19 cellular contexts compared by ENCODE assay signal in the genomic region with DNA sequence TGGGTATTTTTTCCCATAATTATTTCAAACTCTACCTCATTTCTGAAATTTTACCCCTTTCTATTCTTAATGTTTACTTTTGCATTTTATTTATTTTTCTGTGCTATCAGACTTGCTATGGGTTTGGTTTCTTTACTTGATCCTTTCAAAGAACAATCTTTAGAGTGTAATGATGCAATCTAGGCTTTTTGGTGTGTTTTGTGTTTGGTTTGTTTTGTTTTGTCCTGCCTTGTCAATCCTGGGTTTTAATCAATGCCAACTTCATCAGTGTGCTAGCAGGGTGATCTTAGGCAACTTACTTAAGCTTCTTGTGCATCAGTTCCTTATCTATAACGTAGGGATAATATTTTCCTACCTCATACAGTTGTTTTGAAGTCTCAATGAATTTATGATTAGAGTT.
A peak's percentile ranks its signal among the peaks of the same experiment; 100 is the strongest.
DNase-seq lines count a peak whose midpoint lies in the region; ATAC-seq and TF ChIP-seq lines count a peak whose summit lies in the region.
"Had no signal": no experiment of that assay in that cellular context is flagged by ENCODE, and none has a peak within 500 bp of the region (broad histone marks: within the 10 kb centered on the region; RNA-seq: fewer than 3 reads in every experiment).

No MANE protein-coding gene starts in this region.

- H3K27me3 ChIP-seq in DND-41 (ENCODE audit: insufficient read depth, low read length, poor library complexity) (no peaks in the 10 kb centered on the region), adipocyte (replicated peaks; ENCODE audit: control insufficient read depth, insufficient read depth, low read length) (no peaks in the 10 kb centered on the region), liver (ENCODE audit: control insufficient read depth in 4 of 4, insufficient read depth in 4 of 4, low read length in 3 of 4) (no peaks in the 10 kb centered on the region)
- H3K27me3 ChIP-seq: BLaER1 had no signal

- ATAC-seq in DND-41 (ENCODE audit: insufficient read depth, low read depth) = no peak
- ATAC-seq in left colon = no peak
- ATAC-seq: CD8-positive, alpha-beta T cell; GM12878; HCT116 had no signal

- DNase-seq in DND-41 = no peak
- peak; percentile 22 for DNase-seq in adipocyte (ENCODE audit: low read depth)
- no peak for DNase-seq in stimulated activated naive CD4-positive, alpha-beta T cell treated with Interleukin-2 at 50 U/mL for 16 hours (lab: John Stamatoyannopoulos, UW)
- no peak for DNase-seq in NCI-H2171 treated with DMSO at 0.1 percent for 48 hours (lab: John Stamatoyannopoulos, UW)
- no peak for DNase-seq in left colon
- DNase-seq: Caco-2; CD4-positive, CD25-positive, alpha-beta regulatory T cell; CD8-positive, alpha-beta T cell; DMS153; EL; GDM1; GM23248; H7 had no signal

- TF ChIP-seq RAD21 in liver (IDR thresholded peaks at IDR 0.05) = no peak

- intact Hi-C loops in left colon (cut with DNase I, micrococcal nuclease) = no loop called here

- H3K4me3 ChIP-seq in DND-41 (ENCODE audit: low read depth in 1 of 2, low read length in 2 of 2) = no peak overlapping the region
- no peak overlapping the region for H3K4me3 ChIP-seq in adipocyte (ENCODE audit: low read length)
- no peak overlapping the region for H3K4me3 ChIP-seq in liver (ENCODE audit: low read depth in 1 of 3, low read length in 3 of 3)
- H3K4me3 ChIP-seq: BLaER1, GM12878, GM23248 had no signal

- no peak overlapping the region for H3K27ac ChIP-seq in DND-41 (ENCODE audit: low read length)
- H3K27ac ChIP-seq in liver (ENCODE audit: low read depth in 1 of 2, low read length in 2 of 2) = no peak overlapping the region
- H3K27ac ChIP-seq: 22Rv1, BLaER1, C4-2B, GM23248 had no signal

- H3K9ac ChIP-seq in DND-41 (ENCODE audit: low read depth, low read length) (no peak overlapping the region), adipocyte (ENCODE audit: low read length) (no peak overlapping the region), liver (ENCODE audit: low read depth in 1 of 2, low read length in 2 of 2) (no peak overlapping the region)
- H3K9ac ChIP-seq: BLaER1, GM23248 had no signal

- 49% methylated on average over 1 of the region's 1 CpG for WGBS in liver

- H3K36me3 ChIP-seq in DND-41 (ENCODE audit: insufficient read depth, low read length) (no peaks in the 10 kb centered on the region), adipocyte (ENCODE audit: control insufficient read depth, insufficient read depth, low read length, severe bottlenecking) (no peaks in the 10 kb centered on the region), liver (ENCODE audit: control insufficient read depth in 4 of 4, insufficient read depth in 3 of 4, low read depth in 1 of 4, low read length in 3 of 4) (no peaks in the 10 kb centered on the region)
- H3K36me3 ChIP-seq: BLaER1 had no signal

- 0 out of 2 replicates have a peak overlapping the region, but pooled peaks have one; percentile 8 for H2AFZ ChIP-seq in DND-41 (ENCODE audit: low read depth, low read length)
- H2AFZ ChIP-seq: GM23248 had no signal

- H3K79me2 ChIP-seq in DND-41 (ENCODE audit: insufficient read depth, low read length) = no peaks in the 10 kb centered on the region

- TF ChIP-seq CTCF in DND-41 (IDR thresholded peaks at IDR 0.05; ENCODE audit: borderline replicate concordance, extremely low read depth, low read length, poor library complexity, severe bottlenecking) (no peak), liver (IDR thresholded peaks at IDR 0.05; ENCODE audit: low read depth, low read length, missing input control) (no peak)

- H3K4me1 ChIP-seq in DND-41 (ENCODE audit: insufficient read depth, low read length) (no peaks in the 10 kb centered on the region), adipocyte (ENCODE audit: control insufficient read depth, insufficient read depth, low read length) (no peaks in the 10 kb centered on the region), liver (ENCODE audit: control insufficient read depth in 4 of 4, insufficient read depth in 4 of 4, low read length in 3 of 4) (no peaks in the 10 kb centered on the region)
- H3K4me1 ChIP-seq: BLaER1, Caco-2 had no signal

- no peaks in the 10 kb centered on the region for H4K20me1 ChIP-seq in DND-41 (ENCODE audit: insufficient read depth, low read length)
- H4K20me1 ChIP-seq: BLaER1 had no signal

- no peaks in the 10 kb centered on the region for H3K9me3 ChIP-seq in DND-41 (ENCODE audit: insufficient read depth, low read length, severe bottlenecking)
- no peaks in the 10 kb centered on the region for H3K9me3 ChIP-seq in adipocyte (ENCODE audit: control insufficient read depth, low read length)
- no peaks in the 10 kb centered on the region for H3K9me3 ChIP-seq in liver (ENCODE audit: control insufficient read depth in 4 of 4, low read length in 3 of 4)
- H3K9me3 ChIP-seq: BLaER1, Caco-2 had no signal

- H3K4me2 ChIP-seq in DND-41 (ENCODE audit: insufficient read depth, low read length) = no peak overlapping the region
- H3K4me2 ChIP-seq: BLaER1 had no signal

TF ChIP-seq in liver, 16 proteins besides CTCF, POLR2A, EP300 and RAD21:
- TF ChIP-seq SP1 (IDR thresholded peaks at IDR 0.05) (no peak), ATF3 (IDR thresholded peaks at IDR 0.05) (peak; percentile 35)
